In genomic region chr11:15863411-15863810, GRCh38 we compare ENCODE assay signal across 17 cellular contexts.
DNase-seq lines count a peak whose midpoint lies in the region; ATAC-seq and TF ChIP-seq lines count a peak whose summit lies in the region.
"Had no signal": no experiment of that assay in that cellular context is flagged by ENCODE, and none has a peak within 500 bp of the region (broad histone marks: within the 10 kb centered on the region; RNA-seq: fewer than 3 reads in every experiment).

No MANE protein-coding gene starts in this region.

- no peaks in the 10 kb centered on the region for H3K36me3 ChIP-seq in left ventricle myocardium inferior

- ATAC-seq in Right ventricle myocardium superior (ENCODE audit: poor library complexity) (peak; percentile 56), GM19328 (IDR thresholded peaks at IDR 0.05; ENCODE audit: unreplicated experiment) (no peak)

- peaks cover 13% of the 10 kb centered on the region for H3K4me1 ChIP-seq in left ventricle myocardium inferior

- no peak overlapping the region for H3K4me3 ChIP-seq in left ventricle myocardium inferior
- no peak overlapping the region for H3K4me3 ChIP-seq in fibroblast of mammary gland (ENCODE audit: control insufficient read depth, low read depth, low read length)

- no peaks in the 10 kb centered on the region for H3K9me3 ChIP-seq in left ventricle myocardium inferior (replicated peaks)

- H3K27ac ChIP-seq in left ventricle myocardium inferior (replicated peaks) = no peak overlapping the region

- intact Hi-C loops in Right ventricle myocardium superior (cut with DNase I) = no loop called here
- intact Hi-C loops in left ventricle myocardium inferior (cut with micrococcal nuclease) = no loop called here

- H3K27me3 ChIP-seq in left ventricle myocardium inferior (ENCODE audit: low read depth) = no peaks in the 10 kb centered on the region

- no peak for DNase-seq in Right ventricle myocardium superior
- no peak for DNase-seq in left ventricle myocardium inferior
- DNase-seq in NCI-H2227 treated with DMSO at 0.1 percent for 48 hours (lab: John Stamatoyannopoulos, UW) = peak; percentile 51
- peak; percentile 9 for DNase-seq in fibroblast of mammary gland (ENCODE audit: low read depth)
- no peak for DNase-seq in A172 (ENCODE audit: low spot score)
- DNase-seq in SHP77 treated with DMSO at 0.1 percent for 48 hours (lab: John Stamatoyannopoulos, UW) = no peak
- DNase-seq: ACHN, C1 segment of cervical spinal cord, HFFc6, KBM-7, NCI-H1105 treated with DMSO at 0.1 percent for 48 hours, NCI-H1694 treated with DMSO at 0.1 percent for 48 hours, NCI-H2171, NCI-H446 treated with DMSO at 0.1 percent for 48 hours, NCI-H774, SW 1271 had no signal

- no peak for TF ChIP-seq CTCF in left ventricle myocardium inferior (IDR thresholded peaks at IDR 0.05; ENCODE audit: borderline replicate concordance)
- TF ChIP-seq CTCF in fibroblast of mammary gland (conservative IDR thresholded peaks at IDR 0.05; ENCODE audit: control insufficient read depth, insufficient read depth, low read depth, low read length) = no peak

Comparison
In these comparisons a context has a peak if more than half of its experiments do, and no peak if none do; other contexts are left out.
1. DNase-seq: peak in NCI-H2227 treated with DMSO at 0.1 percent for 48 hours (single experiment) and fibroblast of mammary gland (single experiment); none in Right ventricle myocardium superior (single experiment), left ventricle myocardium inferior (single experiment), A172 (single experiment) and SHP77 treated with DMSO at 0.1 percent for 48 hours (single experiment).